Comparison of ENCODE assay signal across 12 cellular contexts in genomic region chr3:78734048-78734637, GRCh38.
DNase-seq lines count a peak whose midpoint lies in the region; ATAC-seq and TF ChIP-seq lines count a peak whose summit lies in the region.
"Had no signal": no experiment of that assay in that cellular context is flagged by ENCODE, and none has a peak within 500 bp of the region (broad histone marks: within the 10 kb centered on the region; RNA-seq: fewer than 3 reads in every experiment).

No MANE protein-coding gene starts in this region.

- CTCF ChIA-PET in WTC11 (lab: Charles Lee), result no interaction called here

- peaks cover 5% of the 10 kb centered on the region for H3K4me1 ChIP-seq in mesendoderm (ENCODE audit: control insufficient read depth, low read depth, low read length)
- H3K4me1 ChIP-seq in left ventricle myocardium inferior, result peaks cover 21% of the 10 kb centered on the region

- H3K79me1 ChIP-seq in mesendoderm (ENCODE audit: low read length), result no peaks in the 10 kb centered on the region

- H3K18ac ChIP-seq in mesendoderm (ENCODE audit: low read length), result peak overlapping the region; percentile 60

- H4K5ac ChIP-seq in mesendoderm (ENCODE audit: low read length), result no peak overlapping the region

- no peak overlapping the region for H2AK5ac ChIP-seq in mesendoderm (ENCODE audit: low read length)

- no peak overlapping the region for H2BK120ac ChIP-seq in mesendoderm (ENCODE audit: low read depth, low read length)

- H3K27me3 ChIP-seq in mesendoderm (ENCODE audit: insufficient read depth, low read length, poor library complexity) (no peaks in the 10 kb centered on the region), left ventricle myocardium inferior (ENCODE audit: low read depth) (no peaks in the 10 kb centered on the region)

- no peaks in the 10 kb centered on the region for H3K9me3 Mint-ChIP-seq in WTC11
- peaks cover 14 to 17% of the 10 kb centered on the region in 2 donors for H3K9me3 Mint-ChIP-seq in effector memory CD8-positive, alpha-beta T cell
- H3K9me3 Mint-ChIP-seq: endodermal cell had no signal

- no peak overlapping the region for H3K23ac ChIP-seq in mesendoderm (ENCODE audit: low read length)

- intact Hi-C loops in left ventricle myocardium inferior (cut with micrococcal nuclease), result no loop called here

- no CpG with 5 or more reads among the region's 3 CpGs for WGBS in mesendoderm (ENCODE audit: extremely low coverage, insufficient coverage, low lambda C conversion rate)

- peak; percentile 22 for DNase-seq in DMS153 (lab: John Stamatoyannopoulos, UW)
- DNase-seq in DMS153 treated with DMSO at 0.1 percent for 48 hours (lab: John Stamatoyannopoulos, UW; ENCODE audit: unreplicated experiment), result no peak
- DNase-seq in NCI-H1105 (lab: John Stamatoyannopoulos, UW), result peak; percentile 52
- DNase-seq in WTC11 (ENCODE audit: low spot score), result no peak
- DNase-seq in mesendoderm, result no peak
- no peak for DNase-seq in left ventricle myocardium inferior
- no peak for DNase-seq in effector memory CD8-positive, alpha-beta T cell
- DNase-seq: activated naive CD8-positive, alpha-beta T cell treated with anti-CD3 and anti-CD28 coated beads for 36 hours; endodermal cell; T-helper 17 cell had no signal

- H3K4me3 ChIP-seq in mesendoderm (ENCODE audit: low read length) (no peak overlapping the region), left ventricle myocardium inferior (no peak overlapping the region)

- TF ChIP-seq CTCF in WTC11 (IDR thresholded peaks at IDR 0.05), result no peak
- no peak for TF ChIP-seq CTCF in left ventricle myocardium inferior (IDR thresholded peaks at IDR 0.05; ENCODE audit: borderline replicate concordance)

- H3K56ac ChIP-seq in mesendoderm (ENCODE audit: low read length), result no peak overlapping the region

- no peak overlapping the region for H3K9ac ChIP-seq in mesendoderm (ENCODE audit: low read length)

- H3K4me3 Mint-ChIP-seq in WTC11, result no peak overlapping the region
- H3K4me3 Mint-ChIP-seq in effector memory CD8-positive, alpha-beta T cell, result no peak overlapping the region
- H3K4me3 Mint-ChIP-seq: activated naive CD8-positive, alpha-beta T cell treated with anti-CD3 and anti-CD28 coated beads for 36 hours; endodermal cell; T-helper 17 cell had no signal

- POLR2A ChIA-PET in WTC11 (lab: Charles Lee), result no interaction called here

- H3K4me1 Mint-ChIP-seq in WTC11, result peaks cover 54% of the 10 kb centered on the region
- no peaks in the 10 kb centered on the region for H3K4me1 Mint-ChIP-seq in effector memory CD8-positive, alpha-beta T cell (ENCODE audit: low read depth in 2 of 2)
- H3K4me1 Mint-ChIP-seq: T-helper 17 cell had no signal

- H3K79me2 ChIP-seq in mesendoderm (ENCODE audit: control insufficient read depth, insufficient read depth, low read length), result no peaks in the 10 kb centered on the region

- no peak overlapping the region for H4K8ac ChIP-seq in mesendoderm (ENCODE audit: low read depth, low read length)

- no peak overlapping the region for H3K27ac ChIP-seq in mesendoderm (ENCODE audit: low read depth, low read length)
- no peak overlapping the region for H3K27ac ChIP-seq in left ventricle myocardium inferior (replicated peaks)
- H3K27ac ChIP-seq: 22Rv1 had no signal

- ATAC-seq in WTC11 (peak; percentile 39; the same call in 1 of the 2 replicates), GM21526 (IDR thresholded peaks at IDR 0.05; ENCODE audit: low FRiP score, unreplicated experiment) (no peak)
- no peak for ATAC-seq in effector memory CD8-positive, alpha-beta T cell (replicated peaks)
- ATAC-seq: T-helper 17 cell had no signal

- H3K27me3 Mint-ChIP-seq in WTC11 (ENCODE audit: low read depth), result no peaks in the 10 kb centered on the region
- no peaks in the 10 kb centered on the region for H3K27me3 Mint-ChIP-seq in effector memory CD8-positive, alpha-beta T cell
- H3K27me3 Mint-ChIP-seq: activated naive CD8-positive, alpha-beta T cell treated with anti-CD3 and anti-CD28 coated beads for 36 hours; T-helper 17 cell had no signal

- no peaks in the 10 kb centered on the region for H3K36me3 ChIP-seq in mesendoderm (ENCODE audit: control insufficient read depth, insufficient read depth, low read length)
- H3K36me3 ChIP-seq in left ventricle myocardium inferior, result no peaks in the 10 kb centered on the region

- H3K4ac ChIP-seq in mesendoderm (ENCODE audit: low read depth, low read length), result no peak overlapping the region

- H2BK15ac ChIP-seq in mesendoderm (replicated peaks; ENCODE audit: low read depth), result no peak overlapping the region

- H3K36me3 Mint-ChIP-seq in WTC11, result no peaks in the 10 kb centered on the region
- H3K36me3 Mint-ChIP-seq in effector memory CD8-positive, alpha-beta T cell (ENCODE audit: insufficient read depth), result no peaks in the 10 kb centered on the region
- H3K36me3 Mint-ChIP-seq: activated naive CD8-positive, alpha-beta T cell treated with anti-CD3 and anti-CD28 coated beads for 36 hours had no signal

- H2BK5ac ChIP-seq in mesendoderm (ENCODE audit: low read length), result no peak overlapping the region

- no peak overlapping the region for H3K4me2 ChIP-seq in mesendoderm (ENCODE audit: low read length)

- H3K9me3 ChIP-seq in left ventricle myocardium inferior (replicated peaks), result no peaks in the 10 kb centered on the region

- no peak overlapping the region for H3K27ac Mint-ChIP-seq in WTC11
- no peak overlapping the region for H3K27ac Mint-ChIP-seq in effector memory CD8-positive, alpha-beta T cell
- H3K27ac Mint-ChIP-seq: activated naive CD8-positive, alpha-beta T cell treated with anti-CD3 and anti-CD28 coated beads for 36 hours; endodermal cell; T-helper 17 cell had no signal

TF ChIP-seq in WTC11, 78 proteins besides CTCF, POLR2A, EP300 and RAD21:
- no peak for TF ChIP-seq MAX (CRISPR knock-in tag; IDR thresholded peaks at IDR 0.05)
- TF ChIP-seq NR1H2 (CRISPR knock-in tag; IDR thresholded peaks at IDR 0.05), result no peak
- no peak for TF ChIP-seq MXD4 (CRISPR knock-in tag; IDR thresholded peaks at IDR 0.05; ENCODE audit: borderline replicate concordance)
- no peak for TF ChIP-seq NFE2L1 (CRISPR knock-in tag; IDR thresholded peaks at IDR 0.05)

Comparison
In these comparisons a context has a peak if more than half of its experiments do, and no peak if none do; other contexts are left out.
1. DNase-seq: peak in DMS153 (single experiment) and NCI-H1105 (single experiment); none in DMS153 treated with DMSO at 0.1 percent for 48 hours (single experiment), WTC11 (single experiment), mesendoderm (single experiment), left ventricle myocardium inferior (single experiment) and effector memory CD8-positive, alpha-beta T cell (0 of 3).